ENCODE assay signal across 15 cellular contexts in genomic region chr2:226754821-226755536, GRCh38. TPM values are rescaled to one million over a fixed set of nuclear protein-coding genes. Genes with fewer than 3 reads are reported as not detected.
DNase-seq lines count a peak whose midpoint lies in the region; ATAC-seq and TF ChIP-seq lines count a peak whose summit lies in the region.
"Had no signal": no experiment of that assay in that cellular context is flagged by ENCODE, and none has a peak within 500 bp of the region (broad histone marks: within the 10 kb centered on the region; RNA-seq: fewer than 3 reads in every experiment).

No MANE protein-coding gene starts in this region.

- no peak for DNase-seq in heart right ventricle
- DNase-seq in cardiac septum (ENCODE audit: low spot score), result no peak
- DNase-seq in chondrocyte (ENCODE audit: low spot score), result no peak
- no peak for DNase-seq in mesothelial cell of epicardium (ENCODE audit: low spot score in 2 of 2, unreplicated experiment in 2 of 2)
- DNase-seq in uterus, result no peak
- DNase-seq: activated CD4-positive, alpha-beta T cell treated with anti-CD3 and anti-CD28 coated beads for 1 hour; activated T-cell treated with anti-CD3 and anti-CD28 coated beads, Interleukin-2, amount 50 U/mL, for 1 hour; amygdala; DMS153; effector memory CD4-positive, alpha-beta T cell; H9; NCI-H146 had no signal

- no peak overlapping the region for H3K4me3 ChIP-seq in heart right ventricle
- no peak overlapping the region for H3K4me3 ChIP-seq in uterus

- peaks cover 0 to 63% (median 37%) of the 10 kb centered on the region in 9 donors for H3K4me1 ChIP-seq in heart right ventricle
- no peaks in the 10 kb centered on the region for H3K4me1 ChIP-seq in uterus

- WGBS in heart right ventricle, 2 donors, result 35 to 45% methylated on average over 8 of the region's 8 CpGs

- H3K4me3 Mint-ChIP-seq in chondrocyte (ENCODE audit: unreplicated experiment), result no peak overlapping the region
- no peak overlapping the region for H3K4me3 Mint-ChIP-seq in mesothelial cell of epicardium
- H3K4me3 Mint-ChIP-seq: H9 had no signal

- no peaks in the 10 kb centered on the region for H3K36me3 Mint-ChIP-seq in chondrocyte (ENCODE audit: low read depth)
- H3K36me3 Mint-ChIP-seq in mesothelial cell of epicardium, result peaks cover 3% of the 10 kb centered on the region

- H3K9me3 ChIP-seq in heart right ventricle, result no peaks in the 10 kb centered on the region
- H3K9me3 ChIP-seq in uterus, result no peaks in the 10 kb centered on the region

- ATAC-seq in heart right ventricle, result peak in 1 of 8 donors; percentile 22
- no peak for ATAC-seq in GM18873 (IDR thresholded peaks at IDR 0.05; ENCODE audit: low FRiP score, unreplicated experiment)
- ATAC-seq in GM18870 (IDR thresholded peaks at IDR 0.05; ENCODE audit: unreplicated experiment), result no peak
- ATAC-seq in GM21360 (IDR thresholded peaks at IDR 0.05; ENCODE audit: unreplicated experiment), result no peak

- H3K27ac Mint-ChIP-seq in chondrocyte (ENCODE audit: unreplicated experiment), result peak overlapping the region; percentile 24
- H3K27ac Mint-ChIP-seq in mesothelial cell of epicardium, result peak overlapping the region; percentile 87

- H3K27ac ChIP-seq in heart right ventricle (peak overlapping the region in 8 of 10 donors; percentile 0 to 64 (median 38)), uterus (peak overlapping the region; percentile 61 to 88)

- intact Hi-C loops in heart right ventricle (cut with DNase I), result loop anchor here in 1 of 10 donors (5.0 kb wide), 1 partner anchor 37 kb away; no protein-coding TSS in a partner anchor
- intact Hi-C loops in cardiac septum (cut with DNase I), result loop anchor here (5.0 kb wide), 1 partner anchor 37 kb away; no protein-coding TSS in a partner anchor
- intact Hi-C loops in uterus (cut with DNase I; ENCODE audit: low total_unique reads), result no loop called here

- no peak for TF ChIP-seq POLR2A in uterus (IDR thresholded peaks at IDR 0.05)

- no peaks in the 10 kb centered on the region for H3K36me3 ChIP-seq in heart right ventricle
- no peaks in the 10 kb centered on the region for H3K36me3 ChIP-seq in uterus

- TF ChIP-seq CTCF in heart right ventricle (IDR thresholded peaks at IDR 0.05) (no peak), chondrocyte (IDR thresholded peaks at IDR 0.05) (peak; percentile 18), mesothelial cell of epicardium (IDR thresholded peaks at IDR 0.05; ENCODE audit: unreplicated experiment) (no peak), uterus (IDR thresholded peaks at IDR 0.05) (no peak)

- H3K9me3 Mint-ChIP-seq in chondrocyte (ENCODE audit: low read depth), result no peaks in the 10 kb centered on the region
- no peaks in the 10 kb centered on the region for H3K9me3 Mint-ChIP-seq in mesothelial cell of epicardium
- H3K9me3 Mint-ChIP-seq: H9 had no signal

- H3K4me1 Mint-ChIP-seq in chondrocyte (ENCODE audit: low read depth) (peaks cover 38% of the 10 kb centered on the region), mesothelial cell of epicardium (peaks cover 39% of the 10 kb centered on the region)

- no peaks in the 10 kb centered on the region for H3K27me3 Mint-ChIP-seq in chondrocyte (ENCODE audit: low read depth)
- H3K27me3 Mint-ChIP-seq in mesothelial cell of epicardium (ENCODE audit: low read depth), result no peaks in the 10 kb centered on the region

- H3K27me3 ChIP-seq in heart right ventricle (no peaks in the 10 kb centered on the region), uterus (no peaks in the 10 kb centered on the region)

RNA-seq across cellular contexts. Expression of gene IRS1, which starts 44.6 kb away (rescaled TPM):
- total RNA-seq in heart right ventricle, result 10 to 100 TPM; 12.7 to 20.2 (median 15.1) TPM
- 1 to 10 TPM; 2.2 to 5.6 TPM for polyA plus RNA-seq in heart right ventricle
- 14.0 TPM for total RNA-seq in cardiac septum
- 5.8 to 12.4 TPM (median 12.0 TPM) in 3 replicates for total RNA-seq in chondrocyte
- 57.9 to 66.2 TPM (median 64.2 TPM) in 3 replicates for total RNA-seq in mesothelial cell of epicardium
- total RNA-seq in uterus, result 10 to 100 TPM; 11.5 to 54.2 (median 29.5) TPM
